8 cellular contexts compared by ENCODE assay signal in the genomic region with DNA sequence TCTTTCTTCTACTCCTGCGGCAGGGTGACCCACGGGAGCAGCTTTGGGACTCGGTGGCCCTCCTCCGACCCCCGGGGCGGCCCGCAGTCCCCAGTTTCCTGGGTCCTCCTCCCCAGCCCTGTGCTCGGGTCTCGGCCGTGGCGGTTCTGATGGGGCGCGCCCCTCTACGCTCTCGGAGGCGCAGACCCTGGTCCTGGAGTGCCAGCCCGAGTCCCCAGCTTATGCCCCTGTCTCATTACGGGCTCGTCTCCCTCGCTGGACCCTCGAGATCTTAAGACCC. TPM values are rescaled to one million over a fixed set of nuclear protein-coding genes. Genes with fewer than 3 reads are reported as not detected.
DNase-seq lines count a peak whose midpoint lies in the region; ATAC-seq and TF ChIP-seq lines count a peak whose summit lies in the region.

No MANE protein-coding gene starts in this region.

- H3K4me1 Mint-ChIP-seq in memory B cell: peaks cover 55% of the 10 kb centered on the region

- no peaks in the 10 kb centered on the region for H3K9me3 Mint-ChIP-seq in memory B cell

- no peaks in the 10 kb centered on the region for H3K9me3 ChIP-seq in upper lobe of left lung

- no peak for TF ChIP-seq CTCF in HL-60 (IDR thresholded peaks at IDR 0.05; ENCODE audit: insufficient read depth, low read length)
- TF ChIP-seq CTCF in cardiac fibroblast (IDR thresholded peaks at IDR 0.05; ENCODE audit: low read depth, low read length): no peak
- TF ChIP-seq CTCF in upper lobe of left lung (IDR thresholded peaks at IDR 0.05): no peak

- H3K4me3 ChIP-seq in HL-60 (replicated peaks; ENCODE audit: insufficient read depth, low read length) (peak overlapping the region; percentile 77), cardiac fibroblast (replicated peaks in 1 of 2; ENCODE audit: low read depth in 2 of 2, low read length in 2 of 2) (peak overlapping the region; percentile 93 to 95), upper lobe of left lung (peak overlapping the region; percentile 61 to 91 (median 80))

- H3K4me3 Mint-ChIP-seq in memory B cell: peak overlapping the region; percentile 99

- H3K4me1 ChIP-seq in upper lobe of left lung: peaks cover 37 to 45% (median 41%) of the 10 kb centered on the region in 4 donors

- peak; percentile 2 for ATAC-seq in GM19452 (IDR thresholded peaks at IDR 0.05; ENCODE audit: unreplicated experiment)
- peak; percentile 4 for ATAC-seq in memory B cell (ENCODE audit: low read depth)
- ATAC-seq in upper lobe of left lung (ENCODE audit: low FRiP score in 2 of 2): peak; percentile 38 to 40

- peak overlapping the region; percentile 100 for H3K27ac Mint-ChIP-seq in memory B cell

- 1% methylated on average over 18 of the region's 21 CpGs; no CpG with 5 or more reads in 1 of the 2 donors for WGBS in upper lobe of left lung, 2 donors

- peak overlapping the region; percentile 81 for H3K27ac ChIP-seq in HL-60 (replicated peaks)
- H3K27ac ChIP-seq in upper lobe of left lung: peak overlapping the region; percentile 92 to 100 (median 99)

- peaks cover 13 to 38% (median 19%) of the 10 kb centered on the region in 4 donors for H3K36me3 ChIP-seq in upper lobe of left lung

- H3K27me3 ChIP-seq in HL-60 (ENCODE audit: insufficient read depth, poor library complexity, severe bottlenecking) (no peaks in the 10 kb centered on the region), upper lobe of left lung (no peaks in the 10 kb centered on the region)

- peaks cover 44% of the 10 kb centered on the region for H3K36me3 Mint-ChIP-seq in memory B cell

- no peak for TF ChIP-seq POLR2A in upper lobe of left lung (IDR thresholded peaks at IDR 0.05)

- TF ChIP-seq EP300 in upper lobe of left lung (IDR thresholded peaks at IDR 0.05): no peak

- DNase-seq in HL-60 (ENCODE audit: low read depth in 1 of 2, low spot score in 1 of 2): no peak
- DNase-seq in cardiac fibroblast (ENCODE audit: low read depth in 2 of 2): peak in 1 of 2 donors; percentile 15
- DNase-seq in memory B cell (ENCODE audit: low spot score in 2 of 2): no peak
- no peak for DNase-seq in upper lobe of left lung
- DNase-seq in NCI-H510A treated with DMSO at 0.1 percent for 48 hours (lab: John Stamatoyannopoulos, UW): no peak
- no peak for DNase-seq in HK-2 (ENCODE audit: unreplicated experiment)
- no peak for DNase-seq in NCI-H187 treated with DMSO at 0.1 percent for 48 hours (lab: John Stamatoyannopoulos, UW)

- no peaks in the 10 kb centered on the region for H3K27me3 Mint-ChIP-seq in memory B cell

RNA-seq across cellular contexts. Expression of a gene that starts 0.4 kb away (rescaled TPM):
- 100 to 1,000 TPM in 3 of 6 donors, 10 to 100 TPM in 3; 59.1 to 178 (median 104) TPM for total RNA-seq in upper lobe of left lung

RNA-seq across cellular contexts. Expression of a gene that starts 45.2 kb away (rescaled TPM):
- 10 to 100 TPM; 12.5 to 46.7 (median 25.4) TPM for total RNA-seq in upper lobe of left lung
